In the genomic region with DNA sequence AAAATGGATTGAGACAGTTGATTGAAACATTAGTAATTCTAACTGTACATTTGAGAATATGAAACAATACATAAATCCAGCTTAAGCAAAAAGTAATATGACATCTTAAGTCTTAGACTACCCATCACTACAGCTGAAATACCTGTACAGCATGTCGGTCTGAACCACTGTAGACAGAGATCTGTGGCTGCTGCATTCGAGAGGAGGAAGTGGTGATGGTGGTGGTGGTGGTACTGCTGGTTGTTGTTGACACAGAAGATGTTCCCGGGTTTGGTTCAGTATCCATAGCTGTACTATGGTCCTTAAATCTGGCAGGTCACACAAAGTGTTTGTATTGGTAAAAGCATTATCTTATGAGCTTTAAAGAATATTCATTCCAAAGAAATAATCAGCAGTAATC, we compare ENCODE assay signal across 9 cellular contexts. TPM values are rescaled to one million over a fixed set of nuclear protein-coding genes. Genes with fewer than 3 reads are reported as not detected.
A peak's percentile ranks its signal among the peaks of the same experiment; 100 is the strongest.
DNase-seq lines count a peak whose midpoint lies in the region; TF ChIP-seq lines count a peak whose summit lies in the region.
"Had no signal": no experiment of that assay in that cellular context is flagged by ENCODE, and none has a peak within 500 bp of the region (broad histone marks: within the 10 kb centered on the region; RNA-seq: fewer than 3 reads in every experiment).

No MANE protein-coding gene starts in this region.

- peak overlapping the region; percentile 59 for H3K4me3 Mint-ChIP-seq in activated T-helper 1 cell treated with anti-CD3 and anti-CD28 coated beads, Interleukin-12 subunit alpha, Interleukin-12 subunit beta, Interleukin-2, Interleukin-4 antibody, amounts not matched to agents 30 ng/mL and 10 ng/mL and 1 ng/mL, durations not matched to agents 14 hours and 24 hours and 36 hours
- H3K4me3 Mint-ChIP-seq in progenitor cell of endocrine pancreas (ENCODE audit: low read depth): peak overlapping the region; percentile 27

- H3K27me3 ChIP-seq in DOHH2 (ENCODE audit: control insufficient read depth, low read length): no peaks in the 10 kb centered on the region

- peaks cover 24% of the 10 kb centered on the region for H3K4me1 ChIP-seq in DOHH2 (ENCODE audit: control insufficient read depth, low read length)

- H3K27me3 Mint-ChIP-seq in activated T-helper 1 cell treated with anti-CD3 and anti-CD28 coated beads, Interleukin-12 subunit alpha, Interleukin-12 subunit beta, Interleukin-2, Interleukin-4 antibody, amounts not matched to agents 30 ng/mL and 10 ng/mL and 1 ng/mL, durations not matched to agents 14 hours and 24 hours and 36 hours (ENCODE audit: insufficient read depth): no peaks in the 10 kb centered on the region
- H3K27me3 Mint-ChIP-seq in progenitor cell of endocrine pancreas: no peaks in the 10 kb centered on the region

- H3K9me3 ChIP-seq in DOHH2 (ENCODE audit: control insufficient read depth, insufficient read depth, low read length): no peaks in the 10 kb centered on the region

- intact Hi-C loops in activated T-helper 1 cell treated with anti-CD3 and anti-CD28 coated beads, Interleukin-12 subunit alpha, Interleukin-12 subunit beta, Interleukin-2, Interleukin-4 antibody, amounts not matched to agents 30 ng/mL and 10 ng/mL and 1 ng/mL, durations not matched to agents 14 hours and 24 hours and 36 hours (cut with micrococcal nuclease): no loop called here

- H3K27ac Mint-ChIP-seq in activated T-helper 1 cell treated with anti-CD3 and anti-CD28 coated beads, Interleukin-12 subunit alpha, Interleukin-12 subunit beta, Interleukin-2, Interleukin-4 antibody, amounts not matched to agents 30 ng/mL and 10 ng/mL and 1 ng/mL, durations not matched to agents 14 hours and 24 hours and 36 hours: peak overlapping the region; percentile 30
- peak overlapping the region; percentile 7 for H3K27ac Mint-ChIP-seq in progenitor cell of endocrine pancreas

- peaks cover 65% of the 10 kb centered on the region for H3K79me2 ChIP-seq in DOHH2 (ENCODE audit: control insufficient read depth, low read length)

- peak overlapping the region; percentile 87 for H3K4me2 ChIP-seq in DOHH2 (ENCODE audit: low read length)

- H3K9me2 ChIP-seq in DOHH2 (replicated peaks; ENCODE audit: control insufficient read depth, low read length): no peaks in the 10 kb centered on the region

- H3K4me3 ChIP-seq in DOHH2 (ENCODE audit: low read length): peak overlapping the region; percentile 91
- no peak overlapping the region for H3K4me3 ChIP-seq in Jurkat, Clone E6-1 (ENCODE audit: low read length)

- no peaks in the 10 kb centered on the region for H3K9me3 Mint-ChIP-seq in activated T-helper 1 cell treated with anti-CD3 and anti-CD28 coated beads, Interleukin-12 subunit alpha, Interleukin-12 subunit beta, Interleukin-2, Interleukin-4 antibody, amounts not matched to agents 30 ng/mL and 10 ng/mL and 1 ng/mL, durations not matched to agents 14 hours and 24 hours and 36 hours
- no peaks in the 10 kb centered on the region for H3K9me3 Mint-ChIP-seq in progenitor cell of endocrine pancreas (ENCODE audit: low read depth)

- peak; percentile 79 for DNase-seq in Jurkat, Clone E6-1 (ENCODE audit: low read depth, low spot score)
- peak; percentile 57 for DNase-seq in activated T-helper 1 cell treated with anti-CD3 and anti-CD28 coated beads, Interleukin-12 subunit alpha, Interleukin-12 subunit beta, Interleukin-2, Interleukin-4 antibody, amounts not matched to agents 30 ng/mL and 10 ng/mL and 1 ng/mL, durations not matched to agents 14 hours and 24 hours and 36 hours (ENCODE audit: low spot score)
- DNase-seq in progenitor cell of endocrine pancreas (ENCODE audit: low spot score, unreplicated experiment): no peak
- no peak for DNase-seq in anterior cingulate cortex (lab: John Stamatoyannopoulos, UW)
- no peak for DNase-seq in NOMO-1 (lab: John Stamatoyannopoulos, UW; ENCODE audit: unreplicated experiment in 2 of 2)
- DNase-seq in UCSD-AML1 (lab: John Stamatoyannopoulos, UW; ENCODE audit: unreplicated experiment): no peak
- no peak for DNase-seq in superior temporal gyrus (ENCODE audit: extremely low spot score)

- peaks cover 43% of the 10 kb centered on the region for H3K4me1 Mint-ChIP-seq in activated T-helper 1 cell treated with anti-CD3 and anti-CD28 coated beads, Interleukin-12 subunit alpha, Interleukin-12 subunit beta, Interleukin-2, Interleukin-4 antibody, amounts not matched to agents 30 ng/mL and 10 ng/mL and 1 ng/mL, durations not matched to agents 14 hours and 24 hours and 36 hours (ENCODE audit: low read depth)
- H3K4me1 Mint-ChIP-seq in progenitor cell of endocrine pancreas (ENCODE audit: low read depth): peaks cover 34% of the 10 kb centered on the region

- H4K20me1 ChIP-seq in DOHH2 (ENCODE audit: control insufficient read depth, insufficient read depth, low read depth, low read length): peaks cover 3% of the 10 kb centered on the region; the same call in 1 of the 2 replicates

- H3K27ac ChIP-seq in DOHH2 (ENCODE audit: low read depth, low read length): no peak overlapping the region
- H3K27ac ChIP-seq: RWPE1 had no signal

- TF ChIP-seq CTCF in DOHH2 (IDR thresholded peaks at IDR 0.05; ENCODE audit: low read depth, low read length, poor library complexity, severe bottlenecking) (no peak), progenitor cell of endocrine pancreas (IDR thresholded peaks at IDR 0.05; ENCODE audit: unreplicated experiment) (no peak)

- peaks cover 70% of the 10 kb centered on the region for H3K36me3 ChIP-seq in DOHH2 (ENCODE audit: control insufficient read depth, low read length)

- no peaks in the 10 kb centered on the region for H3F3A ChIP-seq in DOHH2 (ENCODE audit: control insufficient read depth, insufficient read depth)

- H3K36me3 Mint-ChIP-seq in activated T-helper 1 cell treated with anti-CD3 and anti-CD28 coated beads, Interleukin-12 subunit alpha, Interleukin-12 subunit beta, Interleukin-2, Interleukin-4 antibody, amounts not matched to agents 30 ng/mL and 10 ng/mL and 1 ng/mL, durations not matched to agents 14 hours and 24 hours and 36 hours (ENCODE audit: low read depth): peaks cover 36% of the 10 kb centered on the region
- H3K36me3 Mint-ChIP-seq in progenitor cell of endocrine pancreas (ENCODE audit: insufficient read depth): peaks cover 23% of the 10 kb centered on the region

RNA-seq across cellular contexts. Expression of gene PHC3, which starts 2.9 kb away (rescaled TPM):
- 10.9 TPM for polyA plus RNA-seq in Jurkat, Clone E6-1 (2012; ENCODE audit: insufficient read depth, insufficient read length)
- total RNA-seq in activated T-helper 1 cell treated with anti-CD3 and anti-CD28 coated beads, Interleukin-12 subunit alpha, Interleukin-12 subunit beta, Interleukin-2, Interleukin-4 antibody, amounts not matched to agents 30 ng/mL and 10 ng/mL and 1 ng/mL, durations not matched to agents 14 hours and 24 hours and 36 hours: 57.7 and 58.7 TPM in 2 replicates
- total RNA-seq in progenitor cell of endocrine pancreas: 57.5 and 71.8 TPM in 2 replicates

RNA-seq across cellular contexts. Expression of gene PRKCI, which starts 43.6 kb away (rescaled TPM):
- 10.7 TPM for polyA plus RNA-seq in Jurkat, Clone E6-1 (2012; ENCODE audit: insufficient read depth, insufficient read length)
- total RNA-seq in activated T-helper 1 cell treated with anti-CD3 and anti-CD28 coated beads, Interleukin-12 subunit alpha, Interleukin-12 subunit beta, Interleukin-2, Interleukin-4 antibody, amounts not matched to agents 30 ng/mL and 10 ng/mL and 1 ng/mL, durations not matched to agents 14 hours and 24 hours and 36 hours: 23.0 and 24.2 TPM in 2 replicates
- total RNA-seq in progenitor cell of endocrine pancreas: 61.4 and 67.6 TPM in 2 replicates

Comparison
In these comparisons a context has a peak if more than half of its experiments do, and no peak if none do; other contexts are left out.
1. DNase-seq: peak in Jurkat, Clone E6-1 (single experiment) and activated T-helper 1 cell treated with anti-CD3 and anti-CD28 coated beads, Interleukin-12 subunit alpha, Interleukin-12 subunit beta, Interleukin-2, Interleukin-4 antibody, amounts not matched to agents 30 ng/mL and 10 ng/mL and 1 ng/mL, durations not matched to agents 14 hours and 24 hours and 36 hours (single experiment); none in progenitor cell of endocrine pancreas (single experiment), anterior cingulate cortex (0 of 58), NOMO-1 (0 of 2), UCSD-AML1 (single experiment) and superior temporal gyrus (single experiment).